In genomic region chr12:43238281-43238680, GRCh38 we compare ENCODE assay signal across 1 cellular context.
A peak's percentile ranks its signal among the peaks of the same experiment; 100 is the strongest.
TF ChIP-seq lines count a peak whose summit lies in the region.

No MANE protein-coding gene starts in this region.

TF ChIP-seq in endothelial cell of umbilical vein, 7 proteins besides CTCF, POLR2A, EP300 and RAD21 (continued from another document):
- TF ChIP-seq JUN (IDR thresholded peaks at IDR 0.05; ENCODE audit: borderline replicate concordance, insufficient read depth, insufficient read length, low read depth): peak; percentile 98
- peak; percentile 97 for TF ChIP-seq FOS (IDR thresholded peaks at IDR 0.05; ENCODE audit: borderline replicate concordance, insufficient read depth, low read length)
